Comparison of ENCODE assay signal across 2 cellular contexts in the genomic region with DNA sequence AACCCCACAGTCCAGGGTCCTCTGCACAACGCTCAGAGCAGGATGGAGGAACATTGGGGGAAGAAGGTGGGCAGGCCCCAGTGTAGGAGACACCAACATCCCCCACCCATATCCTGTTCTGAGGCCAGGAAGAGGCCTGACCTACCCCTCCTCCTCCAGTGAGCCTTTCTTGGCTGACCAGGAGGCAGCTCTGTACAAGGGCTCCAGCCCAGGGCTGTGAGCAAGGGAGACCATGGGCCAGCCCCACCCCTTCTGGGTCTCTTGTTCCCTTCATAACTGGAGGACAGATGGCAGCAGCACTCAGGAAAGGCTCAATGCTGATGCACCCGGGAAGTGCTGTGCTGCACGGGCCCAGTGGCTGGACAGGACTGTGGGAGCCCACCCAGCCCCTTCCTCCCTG. TPM values are rescaled to one million over a fixed set of nuclear protein-coding genes. Genes with fewer than 3 reads are reported as not detected.
"Had no signal": no experiment of that assay in that cellular context is flagged by ENCODE, and none has a peak within 500 bp of the region (broad histone marks: within the 10 kb centered on the region; RNA-seq: fewer than 3 reads in every experiment).

No MANE protein-coding gene starts in this region.

RNA-seq across cellular contexts. Expression of gene GRAPL, which starts 47.0 kb away (rescaled TPM):
- total RNA-seq: M059J, RPMI7951 had no signal
